ENCODE assay signal across 1 cellular context in the genomic region with DNA sequence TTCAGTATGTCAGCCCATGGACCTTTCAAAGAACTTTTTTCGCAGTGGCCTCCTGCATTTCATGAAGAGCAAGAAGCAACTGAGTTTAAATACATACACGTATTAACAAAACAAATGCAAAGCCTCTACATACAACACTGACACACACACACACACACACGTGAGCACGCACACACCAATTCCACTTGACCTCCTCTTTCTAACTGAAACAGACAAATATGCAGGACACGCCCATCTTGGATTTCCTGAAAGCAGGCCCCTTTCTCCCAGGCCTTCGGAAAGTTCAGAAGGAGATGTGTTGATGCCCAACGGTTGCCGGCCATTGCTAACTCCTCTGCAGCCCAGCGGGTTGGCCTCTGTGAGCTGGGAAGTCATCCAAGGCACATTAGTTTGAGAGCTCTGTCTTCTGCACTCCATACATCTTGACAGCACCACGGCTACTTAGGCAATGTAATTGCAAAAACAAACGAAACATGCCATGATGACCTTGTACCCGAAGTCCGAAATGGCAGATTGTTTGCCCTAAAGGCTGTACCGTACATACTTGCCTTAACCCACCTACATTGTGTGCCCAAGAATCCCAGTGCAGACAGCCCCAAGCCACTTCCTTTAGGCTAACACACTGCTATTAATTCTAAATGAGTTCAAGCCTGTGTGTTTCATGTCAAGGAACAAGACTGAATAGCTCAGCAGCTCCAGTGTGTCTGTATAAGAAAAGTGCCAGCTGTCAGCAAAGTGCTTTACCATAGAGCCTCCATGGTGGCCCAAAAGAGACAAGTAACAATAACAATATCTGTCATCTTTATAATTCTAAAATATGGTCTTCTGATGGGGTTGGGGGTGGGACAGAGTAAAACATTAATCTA.
TF ChIP-seq lines count a peak whose summit lies in the region.

No MANE protein-coding gene starts in this region.

TF ChIP-seq in HEK293, 187 proteins besides CTCF, POLR2A, EP300 and RAD21 (continued from another document):
- TF ChIP-seq, protein P1, sequence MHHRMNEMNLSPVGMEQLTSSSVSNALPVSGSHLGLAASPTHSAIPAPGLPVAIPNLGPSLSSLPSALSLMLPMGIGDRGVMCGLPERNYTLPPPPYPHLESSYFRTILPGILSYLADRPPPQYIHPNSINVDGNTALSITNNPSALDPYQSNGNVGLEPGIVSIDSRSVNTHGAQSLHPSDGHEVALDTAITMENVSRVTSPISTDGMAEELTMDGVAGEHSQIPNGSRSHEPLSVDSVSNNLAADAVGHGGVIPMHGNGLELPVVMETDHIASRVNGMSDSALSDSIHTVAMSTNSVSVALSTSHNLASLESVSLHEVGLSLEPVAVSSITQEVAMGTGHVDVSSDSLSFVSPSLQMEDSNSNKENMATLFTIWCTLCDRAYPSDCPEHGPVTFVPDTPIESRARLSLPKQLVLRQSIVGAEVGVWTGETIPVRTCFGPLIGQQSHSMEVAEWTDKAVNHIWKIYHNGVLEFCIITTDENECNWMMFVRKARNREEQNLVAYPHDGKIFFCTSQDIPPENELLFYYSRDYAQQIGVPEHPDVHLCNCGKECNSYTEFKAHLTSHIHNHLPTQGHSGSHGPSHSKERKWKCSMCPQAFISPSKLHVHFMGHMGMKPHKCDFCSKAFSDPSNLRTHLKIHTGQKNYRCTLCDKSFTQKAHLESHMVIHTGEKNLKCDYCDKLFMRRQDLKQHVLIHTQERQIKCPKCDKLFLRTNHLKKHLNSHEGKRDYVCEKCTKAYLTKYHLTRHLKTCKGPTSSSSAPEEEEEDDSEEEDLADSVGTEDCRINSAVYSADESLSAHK (tag by site-specific recombination; IDR thresholded peaks at IDR 0.05), result peak; percentile 74
- TF ChIP-seq ZNF24 (tag by site-specific recombination; IDR thresholded peaks at IDR 0.05), result 0 out of 2 replicates have a peak, but pooled peaks have one; percentile 20
- 0 out of 2 replicates have a peak, but pooled peaks have one; percentile 15 for TF ChIP-seq ZNF561 (tag by site-specific recombination; IDR thresholded peaks at IDR 0.05; ENCODE audit: borderline replicate concordance)
- TF ChIP-seq ZNF621 (tag by site-specific recombination; IDR thresholded peaks at IDR 0.05), result no peak
- TF ChIP-seq, protein P2, sequence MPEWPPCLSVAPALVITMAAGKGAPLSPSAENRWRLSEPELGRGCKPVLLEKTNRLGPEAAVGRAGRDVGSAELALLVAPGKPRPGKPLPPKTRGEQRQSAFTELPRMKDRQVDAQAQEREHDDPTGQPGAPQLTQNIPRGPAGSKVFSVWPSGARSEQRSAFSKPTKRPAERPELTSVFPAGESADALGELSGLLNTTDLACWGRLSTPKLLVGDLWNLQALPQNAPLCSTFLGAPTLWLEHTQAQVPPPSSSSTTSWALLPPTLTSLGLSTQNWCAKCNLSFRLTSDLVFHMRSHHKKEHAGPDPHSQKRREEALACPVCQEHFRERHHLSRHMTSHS (tag by site-specific recombination; IDR thresholded peaks at IDR 0.05), result no peak
- TF ChIP-seq MEIS1 (CRISPR knock-in tag; IDR thresholded peaks at IDR 0.05; ENCODE audit: borderline replicate concordance), result no peak
- no peak for TF ChIP-seq ZNF701 (tag by site-specific recombination; IDR thresholded peaks at IDR 0.05)
- TF ChIP-seq ZBTB8A (tag by site-specific recombination; IDR thresholded peaks at IDR 0.05), result peak; percentile 53; the same call in 1 of the 2 replicates
- no peak for TF ChIP-seq ZNF544 (tag by site-specific recombination; IDR thresholded peaks at IDR 0.05)
- TF ChIP-seq GLIS2 (tag by site-specific recombination; IDR thresholded peaks at IDR 0.05), result no peak
- peak; percentile 73 for TF ChIP-seq FEZF1 (tag by site-specific recombination; IDR thresholded peaks at IDR 0.05)
- peak; percentile 71 for TF ChIP-seq ZNF843 (tag by site-specific recombination; IDR thresholded peaks at IDR 0.05)
- TF ChIP-seq ZNF792 (tag by site-specific recombination; IDR thresholded peaks at IDR 0.05), result no peak
- TF ChIP-seq ZNF133 (tag by site-specific recombination; IDR thresholded peaks at IDR 0.05), result no peak
- no peak for TF ChIP-seq ZNF521 (tag by site-specific recombination; IDR thresholded peaks at IDR 0.05)
- peak; percentile 58; the same call in 1 of the 2 replicates for TF ChIP-seq IKZF3 (tag by site-specific recombination; IDR thresholded peaks at IDR 0.05)
- peak; percentile 96 for TF ChIP-seq TRIM28 (IDR thresholded peaks at IDR 0.05; ENCODE audit: borderline replicate concordance, low read length)
- no peak for TF ChIP-seq ZNF292 (tag by site-specific recombination; IDR thresholded peaks at IDR 0.05; ENCODE audit: borderline replicate concordance, low read depth)
- TF ChIP-seq ZNF555 (tag by site-specific recombination; conservative IDR thresholded peaks at IDR 0.05), result no peak
- no peak for TF ChIP-seq ZNF169 (tag by site-specific recombination; IDR thresholded peaks at IDR 0.05)
- TF ChIP-seq, protein P3, sequence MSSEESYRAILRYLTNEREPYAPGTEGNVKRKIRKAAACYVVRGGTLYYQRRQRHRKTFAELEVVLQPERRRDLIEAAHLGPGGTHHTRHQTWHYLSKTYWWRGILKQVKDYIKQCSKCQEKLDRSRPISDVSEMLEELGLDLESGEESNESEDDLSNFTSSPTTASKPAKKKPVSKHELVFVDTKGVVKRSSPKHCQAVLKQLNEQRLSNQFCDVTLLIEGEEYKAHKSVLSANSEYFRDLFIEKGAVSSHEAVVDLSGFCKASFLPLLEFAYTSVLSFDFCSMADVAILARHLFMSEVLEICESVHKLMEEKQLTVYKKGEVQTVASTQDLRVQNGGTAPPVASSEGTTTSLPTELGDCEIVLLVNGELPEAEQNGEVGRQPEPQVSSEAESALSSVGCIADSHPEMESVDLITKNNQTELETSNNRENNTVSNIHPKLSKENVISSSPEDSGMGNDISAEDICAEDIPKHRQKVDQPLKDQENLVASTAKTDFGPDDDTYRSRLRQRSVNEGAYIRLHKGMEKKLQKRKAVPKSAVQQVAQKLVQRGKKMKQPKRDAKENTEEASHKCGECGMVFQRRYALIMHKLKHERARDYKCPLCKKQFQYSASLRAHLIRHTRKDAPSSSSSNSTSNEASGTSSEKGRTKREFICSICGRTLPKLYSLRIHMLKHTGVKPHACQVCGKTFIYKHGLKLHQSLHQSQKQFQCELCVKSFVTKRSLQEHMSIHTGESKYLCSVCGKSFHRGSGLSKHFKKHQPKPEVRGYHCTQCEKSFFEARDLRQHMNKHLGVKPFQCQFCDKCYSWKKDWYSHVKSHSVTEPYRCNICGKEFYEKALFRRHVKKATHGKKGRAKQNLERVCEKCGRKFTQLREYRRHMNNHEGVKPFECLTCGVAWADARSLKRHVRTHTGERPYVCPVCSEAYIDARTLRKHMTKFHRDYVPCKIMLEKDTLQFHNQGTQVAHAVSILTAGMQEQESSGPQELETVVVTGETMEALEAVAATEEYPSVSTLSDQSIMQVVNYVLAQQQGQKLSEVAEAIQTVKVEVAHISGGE (tag by site-specific recombination; conservative IDR thresholded peaks at IDR 0.05; ENCODE audit: low read depth), result no peak
- TF ChIP-seq, protein P4, sequence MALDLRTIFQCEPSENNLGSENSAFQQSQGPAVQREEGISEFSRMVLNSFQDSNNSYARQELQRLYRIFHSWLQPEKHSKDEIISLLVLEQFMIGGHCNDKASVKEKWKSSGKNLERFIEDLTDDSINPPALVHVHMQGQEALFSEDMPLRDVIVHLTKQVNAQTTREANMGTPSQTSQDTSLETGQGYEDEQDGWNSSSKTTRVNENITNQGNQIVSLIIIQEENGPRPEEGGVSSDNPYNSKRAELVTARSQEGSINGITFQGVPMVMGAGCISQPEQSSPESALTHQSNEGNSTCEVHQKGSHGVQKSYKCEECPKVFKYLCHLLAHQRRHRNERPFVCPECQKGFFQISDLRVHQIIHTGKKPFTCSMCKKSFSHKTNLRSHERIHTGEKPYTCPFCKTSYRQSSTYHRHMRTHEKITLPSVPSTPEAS (tag by site-specific recombination; IDR thresholded peaks at IDR 0.05), result peak; percentile 29; the same call in 1 of the 2 replicates
- no peak for TF ChIP-seq ZNF501 (tag by site-specific recombination; IDR thresholded peaks at IDR 0.05)
- TF ChIP-seq ZNF48 (tag by site-specific recombination; IDR thresholded peaks at IDR 0.05), result no peak
- no peak for TF ChIP-seq SP2 (tag by site-specific recombination; IDR thresholded peaks at IDR 0.05)
- peak; percentile 24; the same call in 1 of the 2 replicates for TF ChIP-seq ZIC2 (tag by site-specific recombination; IDR thresholded peaks at IDR 0.05)
- TF ChIP-seq ZNF473 (tag by site-specific recombination; IDR thresholded peaks at IDR 0.05), result no peak
- TF ChIP-seq OSR2 (tag by site-specific recombination; IDR thresholded peaks at IDR 0.05), result peak; percentile 71
- TF ChIP-seq SETDB1 (IDR thresholded peaks at IDR 0.05; ENCODE audit: insufficient read length, low read length), result peak; percentile 18
- TF ChIP-seq ZNF335 (tag by site-specific recombination; conservative IDR thresholded peaks at IDR 0.05), result peak; percentile 56
- TF ChIP-seq ZBTB17 (tag by site-specific recombination; IDR thresholded peaks at IDR 0.05), result peak; percentile 79
- TF ChIP-seq YY1 (tag by site-specific recombination; IDR thresholded peaks at IDR 0.05), result peak; percentile 59; the same call in 1 of the 2 replicates
- TF ChIP-seq SCRT2 (tag by site-specific recombination; IDR thresholded peaks at IDR 0.05), result no peak
- 0 out of 2 replicates have a peak, but pooled peaks have one; percentile 23 for TF ChIP-seq ZBTB20 (tag by site-specific recombination; IDR thresholded peaks at IDR 0.05)
- TF ChIP-seq, protein P5, sequence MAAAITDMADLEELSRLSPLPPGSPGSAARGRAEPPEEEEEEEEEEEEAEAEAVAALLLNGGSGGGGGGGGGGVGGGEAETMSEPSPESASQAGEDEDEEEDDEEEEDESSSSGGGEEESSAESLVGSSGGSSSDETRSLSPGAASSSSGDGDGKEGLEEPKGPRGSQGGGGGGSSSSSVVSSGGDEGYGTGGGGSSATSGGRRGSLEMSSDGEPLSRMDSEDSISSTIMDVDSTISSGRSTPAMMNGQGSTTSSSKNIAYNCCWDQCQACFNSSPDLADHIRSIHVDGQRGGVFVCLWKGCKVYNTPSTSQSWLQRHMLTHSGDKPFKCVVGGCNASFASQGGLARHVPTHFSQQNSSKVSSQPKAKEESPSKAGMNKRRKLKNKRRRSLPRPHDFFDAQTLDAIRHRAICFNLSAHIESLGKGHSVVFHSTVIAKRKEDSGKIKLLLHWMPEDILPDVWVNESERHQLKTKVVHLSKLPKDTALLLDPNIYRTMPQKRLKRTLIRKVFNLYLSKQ (tag by site-specific recombination; IDR thresholded peaks at IDR 0.05; ENCODE audit: borderline replicate concordance), result no peak
- 0 out of 2 replicates have a peak, but pooled peaks have one; percentile 46 for TF ChIP-seq MYNN (tag by site-specific recombination; IDR thresholded peaks at IDR 0.05; ENCODE audit: borderline replicate concordance)
